Comparison of ENCODE assay signal across 21 cellular contexts in genomic region chr20:34290471-34290870, GRCh38. TPM values are rescaled to one million over a fixed set of nuclear protein-coding genes. Genes with fewer than 3 reads are reported as not detected.
"Had no signal": no experiment of that assay in that cellular context is flagged by ENCODE, and none has a peak within 500 bp of the region (broad histone marks: within the 10 kb centered on the region; RNA-seq: fewer than 3 reads in every experiment).

No MANE protein-coding gene starts in this region.

- H3K9ac ChIP-seq: SK-N-SH had no signal

- DNase-seq: Karpas-422, KG1, MM.1S, NCI-H1092 treated with DMSO at 0.1 percent for 48 hours, NCI-H1436, NCI-H187, NCI-H2029, NCI-H2081 treated with DMSO at 0.1 percent for 48 hours, NCI-H2171, NCI-H226, NCI-H446, NCI-H510A, NCI-H524 treated with DMSO at 0.1 percent for 48 hours, NCI-H69, NCI-H774, PC-3, SHP77, SK-N-SH, SW 1271 had no signal

- H3K9me3 ChIP-seq: SK-N-SH had no signal

- H3K27ac ChIP-seq: HL-60 had no signal

- H3K4me2 ChIP-seq: SK-N-SH had no signal

- ATAC-seq: Panc1, PC-3 had no signal

RNA-seq across cellular contexts. Expression of gene ASIP, which starts 49.2 kb away (rescaled TPM):
- total RNA-seq: PC-3 had no signal
